In genomic region chr10:68333452-68333851, GRCh38 we compare ENCODE assay signal across 8 cellular contexts. TPM values are rescaled to one million over a fixed set of nuclear protein-coding genes. Genes with fewer than 3 reads are reported as not detected.
DNase-seq lines count a peak whose midpoint lies in the region; ATAC-seq and TF ChIP-seq lines count a peak whose summit lies in the region.

No MANE protein-coding gene starts in this region.

- intact Hi-C loops in activated CD4-positive, alpha-beta T cell treated with anti-CD3 and anti-CD28 coated beads for 36 hours (cut with DNase I, micrococcal nuclease): loop anchor here (2.0 to 10.0 kb wide), 6 partner anchors 74 to 761 kb away; partner anchors contain the start of genes CCAR1 (in 1 of the 2), DDX21 (in 1 of the 2), DDX50 (in 1 of the 2) and HERC4 (in 1 of the 2)
- intact Hi-C loops in left lung (cut with DNase I) (no loop called here), testis (cut with DNase I; ENCODE audit: low total_unique reads) (no loop called here), posterior cingulate gyrus (cut with DNase I) (loop anchor here (2.0 to 10.0 kb wide), 4 partner anchors 74 to 479 kb away; partner anchors contain the start of genes HERC4, RUFY2 and SIRT1)

- H3K4me3 ChIP-seq in adipocyte (ENCODE audit: low read length): peak overlapping the region; percentile 97
- H3K4me3 ChIP-seq in left lung: peak overlapping the region; percentile 78 to 82
- H3K4me3 ChIP-seq in testis: peak overlapping the region; percentile 85 to 98

- peak overlapping the region; percentile 97 for H3K4me3 Mint-ChIP-seq in activated CD4-positive, alpha-beta T cell treated with anti-CD3 and anti-CD28 coated beads for 36 hours

- H3K9me3 ChIP-seq in adipocyte (ENCODE audit: control insufficient read depth, low read length) (no peaks in the 10 kb centered on the region), left lung (no peaks in the 10 kb centered on the region), testis (no peaks in the 10 kb centered on the region)

- ATAC-seq in activated CD4-positive, alpha-beta T cell treated with anti-CD3 and anti-CD28 coated beads for 36 hours: no peak
- ATAC-seq in left lung: no peak

- no peak for TF ChIP-seq POLR2A in testis (IDR thresholded peaks at IDR 0.05)

- WGBS in testis, 2 donors: 1% methylated on average over 6 of the region's 6 CpGs

- POLR2A ChIA-PET in activated CD4-positive, alpha-beta T cell treated with anti-CD3 and anti-CD28 coated beads for 36 hours (lab: Charles Lee): interaction anchor here (0.6 to 1.1 kb wide), 2 partner anchors 12 to 589 kb away, joined by 3 to 7 read pairs; no protein-coding TSS in a partner anchor

- DNase-seq in activated CD4-positive, alpha-beta T cell treated with anti-CD3 and anti-CD28 coated beads for 36 hours: no peak
- DNase-seq in activated CD4-positive, alpha-beta T cell treated with anti-CD3 and anti-CD28 coated beads for 1 hour: no peak
- DNase-seq in adipocyte (ENCODE audit: low read depth) (peak; percentile 45), left lung (no peak), testis (peak; percentile 28), HCEC 1CT (no peak), posterior cingulate gyrus (no peak), GM19238 (ENCODE audit: insufficient read length, low spot score) (no peak)

- H3K27me3 Mint-ChIP-seq in activated CD4-positive, alpha-beta T cell treated with anti-CD3 and anti-CD28 coated beads for 36 hours: no peaks in the 10 kb centered on the region

- H3K27ac ChIP-seq in left lung (peak overlapping the region; percentile 97 to 99), testis (peak overlapping the region; percentile 99 to 100)

- H3K27me3 ChIP-seq in adipocyte (replicated peaks; ENCODE audit: control insufficient read depth, insufficient read depth, low read length) (no peaks in the 10 kb centered on the region), left lung (no peaks in the 10 kb centered on the region), testis (no peaks in the 10 kb centered on the region)

- H3K4me1 ChIP-seq in adipocyte (ENCODE audit: control insufficient read depth, insufficient read depth, low read length) (peaks cover 66% of the 10 kb centered on the region), left lung (peaks cover 30 to 78% of the 10 kb centered on the region in 2 donors), testis (peaks cover 43% of the 10 kb centered on the region)

- peaks cover 51% of the 10 kb centered on the region for H3K4me1 Mint-ChIP-seq in activated CD4-positive, alpha-beta T cell treated with anti-CD3 and anti-CD28 coated beads for 36 hours

- H3K9ac ChIP-seq in adipocyte (ENCODE audit: low read length): peak overlapping the region; percentile 100

- CTCF ChIA-PET in activated CD4-positive, alpha-beta T cell treated with anti-CD3 and anti-CD28 coated beads for 36 hours (lab: Charles Lee): interaction anchor here (0.7 to 2.5 kb wide), 6 partner anchors 8 to 209 kb away, joined by 3 to 13 read pairs (median 8); no protein-coding TSS in a partner anchor

- peaks cover 51% of the 10 kb centered on the region for H3K36me3 Mint-ChIP-seq in activated CD4-positive, alpha-beta T cell treated with anti-CD3 and anti-CD28 coated beads for 36 hours (ENCODE audit: low read depth)

- H3K36me3 ChIP-seq in adipocyte (ENCODE audit: control insufficient read depth, insufficient read depth, low read length, severe bottlenecking) (peaks cover 10% of the 10 kb centered on the region), left lung (peaks cover 0 to 3% of the 10 kb centered on the region in 2 donors), testis (ENCODE audit: low read depth, missing control alignments) (no peaks in the 10 kb centered on the region)

- TF ChIP-seq CTCF in left lung (IDR thresholded peaks at IDR 0.05) (no peak), testis (IDR thresholded peaks at IDR 0.05) (no peak)

- no peaks in the 10 kb centered on the region for H3K9me3 Mint-ChIP-seq in activated CD4-positive, alpha-beta T cell treated with anti-CD3 and anti-CD28 coated beads for 36 hours (ENCODE audit: low read depth)

- peak overlapping the region; percentile 100 for H3K27ac Mint-ChIP-seq in activated CD4-positive, alpha-beta T cell treated with anti-CD3 and anti-CD28 coated beads for 36 hours

RNA-seq across cellular contexts. Expression of gene PBLD, which starts 0.7 kb away (rescaled TPM):
- total RNA-seq in activated CD4-positive, alpha-beta T cell treated with anti-CD3 and anti-CD28 coated beads for 36 hours: 1 to 10 TPM; 1.1 to 1.2 TPM
- total RNA-seq in left lung (1 to 10 TPM; 2.1 to 4.1 TPM), testis (1 to 10 TPM; 7.6 TPM)
- 4.4 TPM for polyA plus RNA-seq in testis (ENCODE audit: insufficient read depth, low read depth, low replicate concordance)

RNA-seq across cellular contexts. Expression of gene HNRNPH3, which starts 1.6 kb away (rescaled TPM):
- total RNA-seq in activated CD4-positive, alpha-beta T cell treated with anti-CD3 and anti-CD28 coated beads for 36 hours: 100 to 1,000 TPM; 126 to 157 TPM
- total RNA-seq in left lung (100 to 1,000 TPM in 1 of 2 donors, 10 to 100 TPM in 1; 91.4 to 101 TPM), testis (100 to 1,000 TPM in 1 of 2 donors, 10 to 100 TPM in 1; 87.9 to 103 TPM)
- 220 TPM for polyA plus RNA-seq in testis (ENCODE audit: insufficient read depth, low read depth, low replicate concordance)

Comparison
In these comparisons a context has a peak if more than half of its experiments do, and no peak if none do; other contexts are left out.
1. DNase-seq: peak in adipocyte (single experiment) and testis (single experiment); none in activated CD4-positive, alpha-beta T cell treated with anti-CD3 and anti-CD28 coated beads for 36 hours (single experiment), activated CD4-positive, alpha-beta T cell treated with anti-CD3 and anti-CD28 coated beads for 1 hour (single experiment), left lung (0 of 2), HCEC 1CT (single experiment), posterior cingulate gyrus (0 of 10) and GM19238 (single experiment).
2. intact Hi-C loops: an anchor here in activated CD4-positive, alpha-beta T cell treated with anti-CD3 and anti-CD28 coated beads for 36 hours (2.0 to 10.0 kb wide) and posterior cingulate gyrus (2.0 to 10.0 kb wide); none called in left lung and testis.
3. Peak in every context shown above with its lines, with median percentiles within 50 percentile points of each other: H3K4me3 ChIP-seq.